9 cellular contexts compared by ENCODE assay signal in the genomic region with DNA sequence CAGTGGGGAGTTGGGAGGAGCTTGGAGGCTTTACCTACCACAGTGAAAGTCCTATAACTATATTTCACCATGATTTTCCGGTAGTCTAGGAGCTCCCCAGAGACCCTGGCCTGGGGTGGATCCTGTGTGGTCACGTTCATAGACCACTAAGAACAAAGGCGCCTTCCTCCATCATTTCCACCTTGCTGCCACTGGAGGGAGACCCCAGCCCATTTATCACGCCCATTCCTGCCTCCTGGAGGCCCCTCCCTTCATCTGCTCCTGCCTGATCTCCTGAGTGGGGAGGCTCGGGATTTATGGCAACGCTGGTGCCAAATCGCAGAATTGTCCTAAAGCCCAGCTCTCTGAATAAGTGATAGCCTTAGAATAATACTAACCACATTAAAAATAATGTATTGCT.
DNase-seq lines count a peak whose midpoint lies in the region; ATAC-seq, FAIRE-seq and TF ChIP-seq lines count a peak whose summit lies in the region.
"Had no signal": no experiment of that assay in that cellular context is flagged by ENCODE, and none has a peak within 500 bp of the region (broad histone marks: within the 10 kb centered on the region; RNA-seq: fewer than 3 reads in every experiment).

No MANE protein-coding gene starts in this region.

- H3F3A ChIP-seq in GM23248 (ENCODE audit: insufficient read depth), result no peaks in the 10 kb centered on the region
- no peaks in the 10 kb centered on the region for H3F3A ChIP-seq in neural progenitor cell (ENCODE audit: low read depth)

- H3K4me1 Mint-ChIP-seq in neural progenitor cell, result peaks cover 10% of the 10 kb centered on the region
- H3K4me1 Mint-ChIP-seq: activated naive CD4-positive, alpha-beta T cell treated with anti-CD3 and anti-CD28 coated beads, Interleukin-2, amount 10 ng/mL, durations not matched to agents 7 days and 5 days had no signal

- H3K9me3 ChIP-seq in GM23248 (ENCODE audit: low read depth) (no peaks in the 10 kb centered on the region), neural progenitor cell (ENCODE audit: low read depth) (no peaks in the 10 kb centered on the region)

- no peak overlapping the region for H3K4me3 Mint-ChIP-seq in neural progenitor cell
- H3K4me3 Mint-ChIP-seq: activated naive CD4-positive, alpha-beta T cell treated with anti-CD3 and anti-CD28 coated beads, Interleukin-2, amount 10 ng/mL, durations not matched to agents 7 days and 5 days had no signal

- H3K4me3 ChIP-seq in GM23248 (no peak overlapping the region), choroid plexus epithelial cell (ENCODE audit: low read depth, low read length) (no peak overlapping the region), neural progenitor cell (no peak overlapping the region)

- in situ Hi-C loops in GM23248 (cut with MboI), result loop anchor here (25.0 kb wide), 4 partner anchors 423 to 898 kb away; no protein-coding TSS in a partner anchor

- ATAC-seq in GM19455 (IDR thresholded peaks at IDR 0.05; ENCODE audit: unreplicated experiment), result no peak
- ATAC-seq in GM18505 (IDR thresholded peaks at IDR 0.05; ENCODE audit: unreplicated experiment), result no peak

- H3K36me3 Mint-ChIP-seq in neural progenitor cell, result no peaks in the 10 kb centered on the region
- H3K36me3 Mint-ChIP-seq: activated naive CD4-positive, alpha-beta T cell treated with anti-CD3 and anti-CD28 coated beads, Interleukin-2, amount 10 ng/mL, durations not matched to agents 7 days and 5 days had no signal

- no peak overlapping the region for H3K27ac Mint-ChIP-seq in neural progenitor cell
- H3K27ac Mint-ChIP-seq: activated naive CD4-positive, alpha-beta T cell treated with anti-CD3 and anti-CD28 coated beads, Interleukin-2, amount 10 ng/mL, durations not matched to agents 7 days and 5 days had no signal

- H2AFZ ChIP-seq in GM23248 (no peak overlapping the region), neural progenitor cell (replicated peaks) (no peak overlapping the region)

- H3K36me3 ChIP-seq in GM23248 (ENCODE audit: low read depth), result no peaks in the 10 kb centered on the region
- no peaks in the 10 kb centered on the region for H3K36me3 ChIP-seq in neural progenitor cell

- no peaks in the 10 kb centered on the region for H3K27me3 ChIP-seq in GM23248 (replicated peaks; ENCODE audit: insufficient read depth)
- H3K27me3 ChIP-seq in neural progenitor cell, result no peaks in the 10 kb centered on the region

- TF ChIP-seq CTCF in choroid plexus epithelial cell (conservative IDR thresholded peaks at IDR 0.05; ENCODE audit: low read depth, low read length), result peak; percentile 54
- TF ChIP-seq CTCF in neural progenitor cell (IDR thresholded peaks at IDR 0.05), result peak; percentile 77

- H3K27ac ChIP-seq in GM23248, result no peak overlapping the region
- no peak overlapping the region for H3K27ac ChIP-seq in neural progenitor cell

- H3K9me3 Mint-ChIP-seq in neural progenitor cell, result no peaks in the 10 kb centered on the region

- no peaks in the 10 kb centered on the region for H3K4me1 ChIP-seq in GM23248 (ENCODE audit: insufficient read depth)
- peaks cover 4% of the 10 kb centered on the region for H3K4me1 ChIP-seq in neural progenitor cell

- no peak overlapping the region for H3K9ac ChIP-seq in GM23248
- H3K9ac ChIP-seq in neural progenitor cell, result no peak overlapping the region

- no peaks in the 10 kb centered on the region for H3K9me2 ChIP-seq in GM23248 (ENCODE audit: insufficient read depth)

- WGBS in GM23248 (ENCODE audit: low coverage in 1 of 2, low lambda C conversion rate in 2 of 2, missing lambda C conversion rate in 2 of 2), 2 experiments, result 53 to 57% methylated on average over 7 of the region's 7 CpGs

- no peak for TF ChIP-seq POLR2A in GM18505 (IDR thresholded peaks at IDR 0.05; ENCODE audit: borderline replicate concordance, extremely low read depth, insufficient read depth, insufficient read length)

- H3K4me2 ChIP-seq in GM23248 (ENCODE audit: unreplicated experiment), result no peak overlapping the region
- H3K4me2 ChIP-seq in neural progenitor cell, result no peak overlapping the region

- no peak for FAIRE-seq in frontal cortex (lab: Jason Lieb, UNC)

- DNase-seq in GM23248, result peak; percentile 24
- peak; percentile 24 for DNase-seq in NCI-H2107 treated with DMSO at 0.1 percent for 48 hours (lab: John Stamatoyannopoulos, UW; ENCODE audit: unreplicated experiment)
- DNase-seq in choroid plexus epithelial cell (ENCODE audit: low read depth), result peak; percentile 40
- peak; percentile 80 for DNase-seq in neural progenitor cell (ENCODE audit: low spot score)
- no peak for DNase-seq in kidney glomerular epithelial cell (lab: John Stamatoyannopoulos, UW)
- no peak for DNase-seq in frontal cortex (ENCODE audit: low spot score in 2 of 2)
- DNase-seq: activated naive CD4-positive, alpha-beta T cell treated with anti-CD3 and anti-CD28 coated beads, Interleukin-2, amount 10 ng/mL, durations not matched to agents 7 days and 5 days had no signal

- H4K20me1 ChIP-seq in GM23248 (ENCODE audit: insufficient read depth) (no peaks in the 10 kb centered on the region), neural progenitor cell (ENCODE audit: low read depth) (no peaks in the 10 kb centered on the region)

- H3K79me2 ChIP-seq in GM23248 (ENCODE audit: insufficient read depth) (no peaks in the 10 kb centered on the region), neural progenitor cell (ENCODE audit: low read depth) (no peaks in the 10 kb centered on the region)

- H3K27me3 Mint-ChIP-seq in neural progenitor cell (ENCODE audit: insufficient read depth, low read depth), result peaks cover 2% of the 10 kb centered on the region
- H3K27me3 Mint-ChIP-seq: activated naive CD4-positive, alpha-beta T cell treated with anti-CD3 and anti-CD28 coated beads, Interleukin-2, amount 10 ng/mL, durations not matched to agents 7 days and 5 days had no signal

Comparison
In these comparisons a context has a peak if more than half of its experiments do, and no peak if none do; other contexts are left out.
1. DNase-seq: peak in GM23248 (single experiment), NCI-H2107 treated with DMSO at 0.1 percent for 48 hours (single experiment), choroid plexus epithelial cell (single experiment) and neural progenitor cell (single experiment); none in kidney glomerular epithelial cell (single experiment) and frontal cortex (0 of 2).